In the genomic region with DNA sequence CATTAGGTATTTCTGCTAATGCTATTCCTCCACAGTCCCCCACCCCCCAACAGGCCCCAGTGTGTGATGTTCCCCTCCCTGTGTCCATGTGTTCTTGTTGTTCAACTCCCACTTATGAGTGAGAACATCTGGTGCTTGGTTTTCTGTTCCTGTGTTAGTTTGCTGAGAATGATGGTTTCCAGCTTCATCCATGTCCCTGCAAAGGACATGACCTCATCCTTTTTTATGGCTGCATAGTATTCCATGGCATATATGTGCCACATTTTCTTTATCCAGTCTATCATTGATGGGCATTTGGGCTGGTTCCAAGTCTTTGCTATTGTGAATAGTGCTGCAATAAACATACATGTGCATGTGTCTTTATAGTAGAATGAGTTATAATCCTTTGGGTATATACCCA, we compare ENCODE assay signal across 6 cellular contexts.
DNase-seq lines count a peak whose midpoint lies in the region; ATAC-seq, FAIRE-seq and TF ChIP-seq lines count a peak whose summit lies in the region.
"Not testable (repeated sequence)": the region's sequence is repeated elsewhere in the genome, so short reads cannot be mapped to it uniquely, and the experiment has no call there.

No MANE protein-coding gene starts in this region.

- not testable (repeated sequence) for H3K79me2 ChIP-seq in HepG2 (ENCODE audit: insufficient read depth, low read length)

- not testable (repeated sequence) for H3K4me2 ChIP-seq in A549; HepG2 (ENCODE audit: low read depth, low read length)

- TF ChIP-seq EP300 in A549 (IDR thresholded peaks at IDR 0.05); esophagus muscularis mucosa (IDR thresholded peaks at IDR 0.05); HepG2 (IDR thresholded peaks at IDR 0.05; ENCODE audit: low read depth in 2 of 2, low read length in 2 of 2); HepG2 (CRISPR knock-in tag; IDR thresholded peaks at IDR 0.05; ENCODE audit: borderline replicate concordance): not testable (repeated sequence)

- H3K9ac ChIP-seq in colonic mucosa (ENCODE audit: low read depth in 2 of 2, low read length in 2 of 2); HepG2 (ENCODE audit: insufficient read depth, low read depth, low read length): not testable (repeated sequence)

- not testable (repeated sequence) for BruUV-seq in HepG2 (replicated peaks; lab: Mats Ljungman, UMichigan)

- H2AFZ ChIP-seq in HepG2 (ENCODE audit: low read length), result not testable (repeated sequence)

- not testable (repeated sequence) for TF ChIP-seq RAD21 in A549 (conservative IDR thresholded peaks at IDR 0.05 in 1 of 2, IDR thresholded peaks at IDR 0.05 in 1 of 2); HepG2 (CRISPR knock-in tag; IDR thresholded peaks at IDR 0.05)

- H4K20me1 ChIP-seq in HepG2 (ENCODE audit: insufficient read depth, low read length), result not testable (repeated sequence)

- not testable (repeated sequence) for TF ChIP-seq POLR2A in A549 (IDR thresholded peaks at IDR 0.05; ENCODE audit: low read length); esophagus muscularis mucosa (IDR thresholded peaks at IDR 0.05; ENCODE audit: low read depth); HepG2 (IDR thresholded peaks at IDR 0.05; ENCODE audit: insufficient read depth in 1 of 2, low read depth in 2 of 2, low read length in 2 of 2)

- ATAC-seq in A549, SK-N-SH treated with all-trans-retinoic acid at 6 μM for 48 hours, HepG2: not testable (repeated sequence)

- H3K27ac ChIP-seq in A549; HEK293 (ENCODE audit: extremely low read depth, low read depth, low read length); colonic mucosa; esophagus muscularis mucosa (replicated peaks in 1 of 4); HepG2 (ENCODE audit: extremely low read length, insufficient read depth, low read length): not testable (repeated sequence)

- H3K36me3 ChIP-seq in HEK293 (ENCODE audit: control insufficient read depth in 2 of 2, insufficient read depth in 1 of 2, low read length in 2 of 2); colonic mucosa; esophagus muscularis mucosa; HepG2 (replicated peaks in 1 of 2; ENCODE audit: control insufficient read depth in 1 of 2, insufficient read depth in 2 of 2, low read length in 2 of 2): not testable (repeated sequence)

- in situ Hi-C loops in HepG2 (cut with HindIII; ENCODE audit: extremely low pct_ligation_motif_present, low pct_unique_long_range_greater_than_20kb), result not testable (repeated sequence)

- TF ChIP-seq CTCF in A549 (IDR thresholded peaks at IDR 0.05); HEK293 (tag by site-specific recombination; IDR thresholded peaks at IDR 0.05); colonic mucosa (IDR thresholded peaks at IDR 0.05); esophagus muscularis mucosa (IDR thresholded peaks at IDR 0.05); HepG2 (CRISPR knock-in tag; IDR thresholded peaks at IDR 0.05): not testable (repeated sequence)

- intact Hi-C loops in colonic mucosa (cut with DNase I); HepG2 (cut with micrococcal nuclease; ENCODE audit: unreplicated experiment): not testable (repeated sequence)
- intact Hi-C loops in esophagus muscularis mucosa (cut with DNase I), result loop anchor here (5.0 kb wide), 1 partner anchor 32 kb away; no protein-coding TSS in a partner anchor

- CTCF ChIA-PET in A549 (lab: Yijun Ruan, JAX) (interaction anchor here (1.3 to 1.8 kb wide), 2 partner anchors 11 to 17 kb away, joined by 3 to 6 read pairs; no protein-coding TSS in a partner anchor), HEK293 (lab: Yijun Ruan, JAX) (interaction anchor here (0.6 kb wide), 1 partner anchor 150 kb away, joined by 4 read pairs; no protein-coding TSS in a partner anchor)
- CTCF ChIA-PET in HepG2 (lab: Yijun Ruan, JAX; ENCODE audit: low intra/inter-chr PET ratio, low total read pairs), result not testable (repeated sequence)

- DNase-seq in A549 (ENCODE audit: low read depth in 1 of 2, low spot score in 1 of 2); HepG2 (ENCODE audit: low spot score): not testable (repeated sequence)
- DNase-seq in colonic mucosa, result peak; percentile 13
- peak; percentile 4 for DNase-seq in esophagus muscularis mucosa (ENCODE audit: extremely low spot score)

- not testable (repeated sequence) for H3K27me3 ChIP-seq in colonic mucosa; esophagus muscularis mucosa; HepG2 (ENCODE audit: control insufficient read depth in 1 of 2, insufficient read depth in 2 of 2, low read length in 2 of 2)

- peaks cover 13% of the 10 kb centered on the region for H3K9me3 ChIP-seq in A549
- not testable (repeated sequence) for H3K9me3 ChIP-seq in HEK293 (ENCODE audit: control insufficient read depth, insufficient read depth, low read depth, low read length); colonic mucosa; esophagus muscularis mucosa; HepG2 (ENCODE audit: low read length)

- H3K4me3 ChIP-seq in A549; HEK293 (ENCODE audit: low read depth, low read length); colonic mucosa; esophagus muscularis mucosa; HepG2 (replicated peaks in 1 of 3; ENCODE audit: insufficient read depth in 1 of 3, low read depth in 2 of 3, low read length in 3 of 3): not testable (repeated sequence)

- not testable (repeated sequence) for H3K4me1 ChIP-seq in A549; HEK293 (ENCODE audit: control insufficient read depth, insufficient read depth, low read length); colonic mucosa; HepG2 (ENCODE audit: insufficient read depth, low read length)
- peaks cover 12 to 14% (median 14%) of the 10 kb centered on the region in 4 donors for H3K4me1 ChIP-seq in esophagus muscularis mucosa

- POLR2A ChIA-PET in A549 (lab: Yijun Ruan, JAX); HEK293 (lab: Yijun Ruan, JAX); HepG2 (lab: Yijun Ruan, JAX): not testable (repeated sequence)

- FAIRE-seq in A549 (lab: Jason Lieb, UNC); HepG2 (lab: Jason Lieb, UNC): not testable (repeated sequence)

TF ChIP-seq in A549, 52 proteins besides CTCF, POLR2A, EP300 and RAD21:
- TF ChIP-seq KDM1A (IDR thresholded peaks at IDR 0.05; ENCODE audit: low read depth), result 0 out of 2 replicates have a peak, but pooled peaks have one; percentile 24

TF ChIP-seq in HEK293, 187 proteins besides CTCF, POLR2A, EP300 and RAD21:
- peak; percentile 72 for TF ChIP-seq ZNF146 (tag by site-specific recombination; IDR thresholded peaks at IDR 0.05)

TF ChIP-seq in SK-N-SH treated with all-trans-retinoic acid at 6 μM for 48 hours, 23 proteins besides CTCF, POLR2A, EP300 and RAD21:
- peak; percentile 42; the same call in 1 of the 2 replicates for TF ChIP-seq ZNF8 (CRISPR knock-in tag; IDR thresholded peaks at IDR 0.05)

TF ChIP-seq in HepG2, 621 proteins besides CTCF, POLR2A, EP300 and RAD21:
- peak; percentile 68 for TF ChIP-seq ATF7 (IDR thresholded peaks at IDR 0.05)
- not testable (repeated sequence) for TF ChIP-seq ATF7 (CRISPR knock-in tag; IDR thresholded peaks at IDR 0.05)
